10 cellular contexts compared by ENCODE assay signal in genomic region chr7:2299853-2300512, GRCh38. TPM values are rescaled to one million over a fixed set of nuclear protein-coding genes. Genes with fewer than 3 reads are reported as not detected.
DNase-seq lines count a peak whose midpoint lies in the region; ATAC-seq and TF ChIP-seq lines count a peak whose summit lies in the region.
"Had no signal": no experiment of that assay in that cellular context is flagged by ENCODE, and none has a peak within 500 bp of the region (broad histone marks: within the 10 kb centered on the region; RNA-seq: fewer than 3 reads in every experiment).

No MANE protein-coding gene starts in this region.

- H3K36me3 ChIP-seq in GM23248 (ENCODE audit: low read depth) (no peaks in the 10 kb centered on the region), ascending aorta (no peaks in the 10 kb centered on the region)
- H3K36me3 ChIP-seq in naive thymus-derived CD4-positive, alpha-beta T cell (ENCODE audit: control insufficient read depth in 2 of 3, insufficient read depth in 3 of 3, low read length in 3 of 3): no peaks in the 10 kb centered on the region
- H3K36me3 ChIP-seq: SJSA1 had no signal

- H3K27ac ChIP-seq in AG04450 (ENCODE audit: low read depth, low read length): peak overlapping the region; percentile 77
- H3K27ac ChIP-seq in GM23248: peak overlapping the region; percentile 94
- peak overlapping the region; percentile 53 to 63 for H3K27ac ChIP-seq in ascending aorta
- no peak overlapping the region for H3K27ac ChIP-seq in naive thymus-derived CD4-positive, alpha-beta T cell (ENCODE audit: low read depth, low read length)
- H3K27ac ChIP-seq: C4-2B, SJSA1 had no signal

- H3K4me1 ChIP-seq in GM23248 (ENCODE audit: insufficient read depth) (peaks cover 28% of the 10 kb centered on the region), ascending aorta (no peaks in the 10 kb centered on the region)
- no peaks in the 10 kb centered on the region for H3K4me1 ChIP-seq in naive thymus-derived CD4-positive, alpha-beta T cell (ENCODE audit: control insufficient read depth in 2 of 2, insufficient read depth in 2 of 2, low read length in 2 of 2)

- H3K9me3 Mint-ChIP-seq in naive thymus-derived CD4-positive, alpha-beta T cell: peaks cover 0 to 3% (median 0%) of the 10 kb centered on the region in 11 donors

- intact Hi-C loops in ascending aorta (cut with DNase I): no loop called here
- intact Hi-C loops in naive thymus-derived CD4-positive, alpha-beta T cell (cut with micrococcal nuclease): no loop called here

- in situ Hi-C loops in GM23248 (cut with MboI): no loop called here

- H3K79me2 ChIP-seq in GM23248 (ENCODE audit: insufficient read depth): peaks cover 59% of the 10 kb centered on the region

- peaks cover 35% of the 10 kb centered on the region for H3F3A ChIP-seq in GM23248 (ENCODE audit: insufficient read depth)

- peak overlapping the region; percentile 85 for H3K4me2 ChIP-seq in GM23248 (ENCODE audit: unreplicated experiment)

- H3K27me3 ChIP-seq in AG04450 (ENCODE audit: control insufficient read depth, insufficient read depth, low read length): no peaks in the 10 kb centered on the region
- no peaks in the 10 kb centered on the region for H3K27me3 ChIP-seq in GM23248 (replicated peaks; ENCODE audit: insufficient read depth)
- no peaks in the 10 kb centered on the region for H3K27me3 ChIP-seq in ascending aorta
- no peaks in the 10 kb centered on the region for H3K27me3 ChIP-seq in naive thymus-derived CD4-positive, alpha-beta T cell (ENCODE audit: control insufficient read depth in 2 of 2, insufficient read depth in 2 of 2, low read length in 2 of 2)
- H3K27me3 ChIP-seq: SJSA1 had no signal

- TF ChIP-seq CTCF in AG04450 (IDR thresholded peaks at IDR 0.05; ENCODE audit: low read depth, low read length) (no peak), ascending aorta (IDR thresholded peaks at IDR 0.05) (no peak)

- H3K4me1 Mint-ChIP-seq in naive thymus-derived CD4-positive, alpha-beta T cell: peaks cover 0 to 11% (median 0%) of the 10 kb centered on the region in 7 donors

- H3K9me2 ChIP-seq in GM23248 (ENCODE audit: insufficient read depth): no peaks in the 10 kb centered on the region

- H3K4me3 ChIP-seq in AG04450 (ENCODE audit: low read depth, low read length): peak overlapping the region; percentile 44; the same call in 1 of the 2 replicates
- H3K4me3 ChIP-seq in GM23248: peak overlapping the region; percentile 60
- H3K4me3 ChIP-seq in ascending aorta: peak overlapping the region in 1 of 2 donors; percentile 8
- no peak overlapping the region for H3K4me3 ChIP-seq in naive thymus-derived CD4-positive, alpha-beta T cell (ENCODE audit: low read length)
- H3K4me3 ChIP-seq: SJSA1 had no signal

- H3K9ac ChIP-seq in GM23248: peak overlapping the region; percentile 84

- no peaks in the 10 kb centered on the region for H3K9me3 ChIP-seq in AG04450 (ENCODE audit: control insufficient read depth, insufficient read depth, low read length)
- H3K9me3 ChIP-seq in GM23248 (ENCODE audit: low read depth): no peaks in the 10 kb centered on the region
- no peaks in the 10 kb centered on the region for H3K9me3 ChIP-seq in ascending aorta
- no peaks in the 10 kb centered on the region for H3K9me3 ChIP-seq in naive thymus-derived CD4-positive, alpha-beta T cell (ENCODE audit: control insufficient read depth in 2 of 3, low read length in 3 of 3)
- H3K9me3 ChIP-seq: SJSA1 had no signal

- no peak overlapping the region for H3K27ac Mint-ChIP-seq in naive thymus-derived CD4-positive, alpha-beta T cell

- H3K4me3 Mint-ChIP-seq in naive thymus-derived CD4-positive, alpha-beta T cell: no peak overlapping the region

- H4K20me1 ChIP-seq in GM23248 (ENCODE audit: insufficient read depth): no peaks in the 10 kb centered on the region

- no peaks in the 10 kb centered on the region for H3K27me3 Mint-ChIP-seq in naive thymus-derived CD4-positive, alpha-beta T cell

- DNase-seq in AG04450 (ENCODE audit: low read depth, low spot score): no peak
- peak; percentile 35 for DNase-seq in GM23248
- DNase-seq in ascending aorta (ENCODE audit: low spot score in 2 of 2): no peak
- DNase-seq in naive thymus-derived CD4-positive, alpha-beta T cell: no peak
- DNase-seq in effector CD8-positive, alpha-beta T cell (lab: John Stamatoyannopoulos, UW): no peak
- DNase-seq in NCI-H774 (lab: John Stamatoyannopoulos, UW): no peak
- no peak for DNase-seq in NCI-H1048 (lab: John Stamatoyannopoulos, UW)

- POLR2A ChIA-PET in AG04450 (lab: Yijun Ruan, JAX): no interaction called here
- POLR2A ChIA-PET in naive thymus-derived CD4-positive, alpha-beta T cell (lab: Charles Lee): no interaction called here

- 18 to 21% methylated on average over 9 of the region's 9 CpGs for WGBS in GM23248 (ENCODE audit: low coverage in 1 of 2, low lambda C conversion rate in 2 of 2, missing lambda C conversion rate in 2 of 2), 2 experiments

- peak overlapping the region; percentile 74 for H2AFZ ChIP-seq in GM23248

- CTCF ChIA-PET in AG04450 (lab: Charles Lee): no interaction called here
- CTCF ChIA-PET in naive thymus-derived CD4-positive, alpha-beta T cell (lab: Charles Lee): interaction anchor here (0.7 kb wide), 1 partner anchor 1495 kb away, joined by 3 read pairs; no protein-coding TSS in a partner anchor

- no peaks in the 10 kb centered on the region for H3K36me3 Mint-ChIP-seq in naive thymus-derived CD4-positive, alpha-beta T cell

- ATAC-seq in naive thymus-derived CD4-positive, alpha-beta T cell: peak; percentile 46
- ATAC-seq in HG03432 (IDR thresholded peaks at IDR 0.05; ENCODE audit: unreplicated experiment): no peak

RNA-seq across cellular contexts. Expression of gene SNX8, which starts 14.3 kb away (rescaled TPM):
- polyA plus RNA-seq in AG04450 (2011; rRNA removed): 40.2 and 53.0 TPM in 2 replicates
- polyA minus RNA-seq in AG04450 (2011; rRNA and poly(A)+ RNA removed): 63.4 and 80.5 TPM in 2 replicates
- 13.1 and 23.8 TPM in 2 replicates for total RNA-seq in GM23248 (2014; rRNA removed; shearing (Covaris generic))
- 36.8 and 44.4 TPM in 2 replicates for polyA plus RNA-seq in GM23248 (2016; fragmentation: Nextera tagmentation; extraction: Ambion mirVana)
- 12.2 TPM for total RNA-seq in ascending aorta
- 10 to 100 TPM in 2 of 5 experiments, 1 to 10 TPM in 3; 4.7 to 31.5 (median 9.4) TPM for total RNA-seq in naive thymus-derived CD4-positive, alpha-beta T cell
- polyA plus RNA-seq in naive thymus-derived CD4-positive, alpha-beta T cell: 10 to 100 TPM in 1 of 2 donors, 1 to 10 TPM in 1; 7.7 to 11.3 TPM

RNA-seq across cellular contexts. Expression of gene EIF3B, which starts 54.6 kb away (rescaled TPM):
- polyA plus RNA-seq in AG04450 (2011; rRNA removed) (101 and 110 TPM in 2 replicates), GM23248 (2016; fragmentation: Nextera tagmentation; extraction: Ambion mirVana) (79.5 and 82.5 TPM in 2 replicates)
- polyA minus RNA-seq in AG04450 (2011; rRNA and poly(A)+ RNA removed): 94.4 and 101 TPM in 2 replicates
- 180 and 212 TPM in 2 replicates for total RNA-seq in GM23248 (2014; rRNA removed; shearing (Covaris generic))
- total RNA-seq in ascending aorta: 84.9 TPM
- 100 to 1,000 TPM; 127 to 189 (median 158) TPM for total RNA-seq in naive thymus-derived CD4-positive, alpha-beta T cell
- 100 to 1,000 TPM in 1 of 2 donors, 10 to 100 TPM in 1; 78.0 to 157 TPM for polyA plus RNA-seq in naive thymus-derived CD4-positive, alpha-beta T cell

RNA-seq across cellular contexts. Expression of gene NUDT1, which starts 58.0 kb away (rescaled TPM):
- polyA plus RNA-seq in AG04450 (2011; rRNA removed) (11.5 and 15.2 TPM in 2 replicates), GM23248 (2016; fragmentation: Nextera tagmentation; extraction: Ambion mirVana) (47.7 and 51.1 TPM in 2 replicates)
- 14.3 and 15.7 TPM in 2 replicates for polyA minus RNA-seq in AG04450 (2011; rRNA and poly(A)+ RNA removed)
- 15.7 and 61.0 TPM in 2 replicates for total RNA-seq in GM23248 (2014; rRNA removed; shearing (Covaris generic))
- 9.0 TPM for total RNA-seq in ascending aorta
- 10 to 100 TPM; 14.0 to 77.7 (median 22.6) TPM for total RNA-seq in naive thymus-derived CD4-positive, alpha-beta T cell
- polyA plus RNA-seq in naive thymus-derived CD4-positive, alpha-beta T cell: 10 to 100 TPM; 60.1 to 61.1 TPM

RNA-seq across cellular contexts. Expression of gene MRM2, which starts 58.0 kb away (rescaled TPM):
- polyA plus RNA-seq in AG04450 (2011; rRNA removed) (17.7 and 18.4 TPM in 2 replicates), GM23248 (2016; fragmentation: Nextera tagmentation; extraction: Ambion mirVana) (42.2 and 46.4 TPM in 2 replicates)
- polyA minus RNA-seq in AG04450 (2011; rRNA and poly(A)+ RNA removed): 8.6 and 13.1 TPM in 2 replicates
- 20.8 and 21.5 TPM in 2 replicates for total RNA-seq in GM23248 (2014; rRNA removed; shearing (Covaris generic))
- 6.7 TPM for total RNA-seq in ascending aorta
- total RNA-seq in naive thymus-derived CD4-positive, alpha-beta T cell: 10 to 100 TPM in 3 of 5 experiments, 1 to 10 TPM in 2; 7.1 to 30.7 (median 20.0) TPM
- 10 to 100 TPM; 37.8 to 58.3 TPM for polyA plus RNA-seq in naive thymus-derived CD4-positive, alpha-beta T cell
